In the genomic region with DNA sequence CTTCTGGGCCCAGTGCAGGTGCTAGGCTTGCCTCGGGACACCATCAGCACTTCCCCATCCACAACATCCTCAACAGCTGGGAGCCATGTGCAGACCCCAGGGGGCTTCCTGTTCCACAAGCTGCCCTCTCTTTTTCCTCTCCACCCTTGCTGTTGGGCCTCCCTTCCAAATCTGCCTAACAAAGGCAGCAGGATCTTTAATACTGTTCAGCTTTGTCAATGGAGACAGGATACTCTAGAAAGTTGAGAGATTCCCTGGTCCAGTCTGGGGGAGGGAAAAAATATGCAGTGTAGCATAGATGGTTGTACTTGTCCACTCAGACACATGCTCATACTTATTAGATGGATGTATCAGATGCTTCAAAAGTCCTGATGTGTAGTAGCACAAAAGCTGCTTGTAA, we compare ENCODE assay signal across 7 cellular contexts. TPM values are rescaled to one million over a fixed set of nuclear protein-coding genes. Genes with fewer than 3 reads are reported as not detected.
"Had no signal": no experiment of that assay in that cellular context is flagged by ENCODE, and none has a peak within 500 bp of the region (broad histone marks: within the 10 kb centered on the region; RNA-seq: fewer than 3 reads in every experiment).

No MANE protein-coding gene starts in this region.

RNA-seq across cellular contexts. Expression of a gene that starts 4.1 kb away (rescaled TPM):
- total RNA-seq: activated CD4-positive, alpha-beta T cell treated with anti-CD3 and anti-CD28 coated beads for 36 hours; activated CD8-positive, alpha-beta T cell treated with anti-CD3 and anti-CD28 coated beads for 36 hours; activated T-helper 1 cell treated with anti-CD3 and anti-CD28 coated beads, Interleukin-12 subunit alpha, Interleukin-12 subunit beta, Interleukin-2, Interleukin-4 antibody, amounts not matched to agents 30 ng/mL and 10 ng/mL and 1 ng/mL, durations not matched to agents 14 hours and 24 hours and 36 hours; PC-9; T-helper 2 cell treated with Interferon-gamma antibody and Interleukin-4, amounts not matched to agents 100 ng/mL and 5 ng/mL, for 36 hours had no signal

RNA-seq across cellular contexts. Expression of a gene that starts 20.4 kb away (rescaled TPM):
- total RNA-seq: activated CD4-positive, alpha-beta T cell treated with anti-CD3 and anti-CD28 coated beads for 36 hours; activated CD8-positive, alpha-beta T cell treated with anti-CD3 and anti-CD28 coated beads for 36 hours; activated T-helper 1 cell treated with anti-CD3 and anti-CD28 coated beads, Interleukin-12 subunit alpha, Interleukin-12 subunit beta, Interleukin-2, Interleukin-4 antibody, amounts not matched to agents 30 ng/mL and 10 ng/mL and 1 ng/mL, durations not matched to agents 14 hours and 24 hours and 36 hours; aorta; PC-9; T-helper 2 cell treated with Interferon-gamma antibody and Interleukin-4, amounts not matched to agents 100 ng/mL and 5 ng/mL, for 36 hours had no signal
- polyA plus RNA-seq: aorta, SK-N-SH had no signal
